In the genomic region with DNA sequence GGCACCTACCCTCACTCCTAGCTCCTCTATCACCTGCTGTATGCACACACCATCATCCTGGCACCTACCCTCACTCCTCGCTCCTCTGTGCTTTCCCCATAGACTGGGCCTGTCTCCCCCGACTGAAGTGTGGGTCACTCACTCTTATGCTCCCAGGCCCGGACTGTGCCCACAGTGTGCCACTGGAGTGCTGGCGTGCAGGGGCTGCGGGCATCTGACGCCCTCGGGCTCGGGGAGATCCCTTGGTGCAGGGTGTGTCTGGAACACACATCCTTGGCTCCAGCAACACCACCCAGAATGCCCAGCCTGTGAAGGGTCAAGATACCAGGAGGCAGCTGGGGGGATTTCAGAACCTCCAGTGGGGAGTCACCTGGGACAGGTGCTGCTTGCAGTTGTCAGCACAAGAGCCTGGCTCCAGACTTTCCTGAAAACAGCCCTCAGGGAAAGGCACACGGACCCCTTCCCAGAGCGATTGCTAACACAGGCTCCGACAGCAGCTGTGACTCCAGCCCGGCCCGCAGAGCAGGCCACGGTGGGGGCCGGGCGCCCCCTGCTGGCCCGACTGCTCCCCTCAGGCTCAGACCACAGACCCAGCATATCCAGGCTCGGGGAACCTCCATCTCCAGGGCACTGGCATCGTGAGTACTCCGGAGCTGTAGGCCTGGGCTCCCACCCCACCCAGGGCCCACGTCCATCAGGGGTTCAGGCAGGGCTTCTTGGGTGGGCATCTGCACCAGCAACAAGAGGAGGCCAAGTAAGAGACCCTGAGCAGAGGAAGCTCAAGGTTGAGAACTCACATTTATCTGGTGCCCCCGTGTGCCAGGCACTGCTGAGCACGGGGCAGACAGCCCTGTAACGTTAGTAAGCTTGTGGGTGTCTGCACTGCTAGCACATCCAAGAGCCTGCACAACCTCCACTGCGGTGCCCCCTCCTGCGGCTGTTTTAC, we compare ENCODE assay signal across 8 cellular contexts. TPM values are rescaled to one million over a fixed set of nuclear protein-coding genes. Genes with fewer than 3 reads are reported as not detected.
A peak's percentile ranks its signal among the peaks of the same experiment; 100 is the strongest.
DNase-seq lines count a peak whose midpoint lies in the region; ATAC-seq and TF ChIP-seq lines count a peak whose summit lies in the region.

No MANE protein-coding gene starts in this region.

- H3K4me3 ChIP-seq in endodermal cell (ENCODE audit: low read length), result no peak overlapping the region
- peak overlapping the region in 1 of 2 donors; percentile 15 for H3K4me3 ChIP-seq in muscle layer of colon (ENCODE audit: low read depth in 1 of 2, low read length in 2 of 2)

- H3K27me3 Mint-ChIP-seq in CD14-positive monocyte (ENCODE audit: low read depth in 3 of 3) (peaks cover 0 to 5% (median 0%) of the 10 kb centered on the region in 3 donors), endodermal cell (ENCODE audit: insufficient read depth) (no peaks in the 10 kb centered on the region)

- H3K27me3 ChIP-seq in endodermal cell (ENCODE audit: control insufficient read depth, insufficient read depth, low read length, poor library complexity, severe bottlenecking), result no peaks in the 10 kb centered on the region
- H3K27me3 ChIP-seq in muscle layer of colon (ENCODE audit: control insufficient read depth in 1 of 2, insufficient read depth in 2 of 2, low read length in 2 of 2), result no peaks in the 10 kb centered on the region

- no peaks in the 10 kb centered on the region for H3K9me3 ChIP-seq in endodermal cell (ENCODE audit: control insufficient read depth, low read length)
- no peaks in the 10 kb centered on the region for H3K9me3 ChIP-seq in muscle layer of colon (ENCODE audit: low read length)

- H3K4me3 Mint-ChIP-seq in CD14-positive monocyte (no peak overlapping the region), endodermal cell (no peak overlapping the region)

- DNase-seq in CD14-positive monocyte (ENCODE audit: low spot score), result peak; percentile 64
- DNase-seq in NCI-H69 (lab: John Stamatoyannopoulos, UW), result peak; percentile 51
- DNase-seq in activated CD8-positive, alpha-beta memory T cell treated with anti-CD3 and anti-CD28 coated beads for 24 hours, result peak; percentile 89
- DNase-seq in endodermal cell, result peak; percentile 95
- DNase-seq in stimulated activated CD8-positive, alpha-beta memory T cell treated with anti-CD3 and anti-CD28 coated beads, Interleukin-7, amount 100 ng/mL, for 24 hours (ENCODE audit: low read depth), result peak; percentile 53

- peak overlapping the region in 4 of 7 donors; percentile 61 to 81 (median 76) for H3K27ac Mint-ChIP-seq in CD14-positive monocyte
- H3K27ac Mint-ChIP-seq in endodermal cell, result no peak overlapping the region

- H3K4me1 Mint-ChIP-seq in CD14-positive monocyte (peaks cover 15% of the 10 kb centered on the region), endodermal cell (peaks cover 2% of the 10 kb centered on the region)

- intact Hi-C loops in CD14-positive monocyte (cut with micrococcal nuclease), result loop anchor here (5.0 to 10.0 kb wide), 3 partner anchors 190 to 757 kb away; no protein-coding TSS in a partner anchor

- H3K4me1 ChIP-seq in endodermal cell (ENCODE audit: control insufficient read depth, insufficient read depth, low read length) (no peaks in the 10 kb centered on the region), muscle layer of colon (ENCODE audit: insufficient read depth, low read length) (peaks cover 56% of the 10 kb centered on the region)

- H3K9me3 Mint-ChIP-seq in CD14-positive monocyte, result no peaks in the 10 kb centered on the region
- no peaks in the 10 kb centered on the region for H3K9me3 Mint-ChIP-seq in endodermal cell

- peak; percentile 89 for TF ChIP-seq CTCF in CD14-positive monocyte (IDR thresholded peaks at IDR 0.05)
- TF ChIP-seq CTCF in endodermal cell (conservative IDR thresholded peaks at IDR 0.05), result peak; percentile 95

- H3K36me3 Mint-ChIP-seq in CD14-positive monocyte, result peaks cover 83 to 96% of the 10 kb centered on the region in 2 donors
- H3K36me3 Mint-ChIP-seq in endodermal cell (ENCODE audit: low read depth), result peaks cover 25% of the 10 kb centered on the region

- H3K9ac ChIP-seq in endodermal cell (ENCODE audit: extremely low read depth, low read length, poor library complexity, severe bottlenecking), result no peak overlapping the region
- H3K9ac ChIP-seq in muscle layer of colon (ENCODE audit: low read length), result peak overlapping the region; percentile 32

- H3K27ac ChIP-seq in endodermal cell (ENCODE audit: low read depth, low read length) (no peak overlapping the region), muscle layer of colon (ENCODE audit: low read depth, low read length) (peak overlapping the region; percentile 86)

- peak; percentile 94 for ATAC-seq in GM19035 (IDR thresholded peaks at IDR 0.05; ENCODE audit: unreplicated experiment)
- ATAC-seq in HG03159 (IDR thresholded peaks at IDR 0.05; ENCODE audit: unreplicated experiment), result peak; percentile 91

- 51% methylated on average over 15 to 26 of the region's 26 CpGs for WGBS in endodermal cell (ENCODE audit: insufficient coverage in 1 of 2, insufficient read length in 1 of 2), 2 experiments

- H3K36me3 ChIP-seq in endodermal cell (ENCODE audit: control insufficient read depth, insufficient read depth, low read length) (peaks cover 15% of the 10 kb centered on the region), muscle layer of colon (ENCODE audit: insufficient read depth, low read length) (peaks cover 83% of the 10 kb centered on the region)

RNA-seq across cellular contexts. Expression of gene HS1BP3, which starts 8.6 kb away (rescaled TPM):
- polyA plus RNA-seq in CD14-positive monocyte, result 10 to 100 TPM; 45.4 to 48.9 TPM
- 10 to 100 TPM; 23.0 to 26.2 TPM for total RNA-seq in endodermal cell
- 19.6 TPM for polyA plus RNA-seq in endodermal cell (2013, experiment 1 of 2)
- 16.8 TPM for polyA plus RNA-seq in endodermal cell (2013, experiment 2 of 2)

RNA-seq across cellular contexts. Expression of gene GDF7, which starts 24.6 kb away (rescaled TPM):
- polyA plus RNA-seq in CD14-positive monocyte, result not detected
- under 1 TPM; 0.07 to 0.09 TPM for total RNA-seq in endodermal cell
- 9.4 TPM for polyA plus RNA-seq in endodermal cell (2013, experiment 1 of 2)
- 8.1 TPM for polyA plus RNA-seq in endodermal cell (2013, experiment 2 of 2)
